19 cellular contexts compared by ENCODE assay signal in the genomic region with DNA sequence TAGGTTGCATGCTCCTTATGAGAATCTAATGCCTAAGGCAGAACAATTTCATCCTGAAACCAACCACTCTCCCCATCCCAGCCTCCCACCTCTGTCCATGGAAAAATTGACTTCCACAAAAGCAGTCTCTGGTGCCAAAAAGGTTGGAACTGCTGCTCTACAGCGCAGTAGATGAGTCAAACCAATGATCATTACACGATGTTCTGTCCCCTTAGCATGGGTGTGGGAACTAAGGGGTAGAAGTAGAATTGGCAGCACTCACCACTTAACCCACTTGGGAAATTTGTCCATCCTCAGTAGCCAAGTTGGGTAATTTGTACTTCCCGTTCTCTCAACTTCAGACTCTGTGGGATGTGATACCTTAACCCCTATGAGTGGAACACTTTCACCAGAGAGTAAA.
DNase-seq lines count a peak whose midpoint lies in the region; ATAC-seq and TF ChIP-seq lines count a peak whose summit lies in the region.
"Had no signal": no experiment of that assay in that cellular context is flagged by ENCODE, and none has a peak within 500 bp of the region (broad histone marks: within the 10 kb centered on the region; RNA-seq: fewer than 3 reads in every experiment).

No MANE protein-coding gene starts in this region.

- H3K36me3 ChIP-seq in right atrium auricular region (no peaks in the 10 kb centered on the region), aorta (ENCODE audit: control insufficient read depth in 1 of 2, insufficient read depth in 2 of 2, low read length in 1 of 2) (no peaks in the 10 kb centered on the region), right lobe of liver (no peaks in the 10 kb centered on the region)
- H3K36me3 ChIP-seq: SJCRH30 had no signal

- H3K27ac ChIP-seq in right atrium auricular region: no peak overlapping the region
- H3K27ac ChIP-seq in aorta (ENCODE audit: low read depth in 1 of 2, low read length in 2 of 2): peak overlapping the region in 1 of 2 donors; percentile 6
- no peak overlapping the region for H3K27ac ChIP-seq in right lobe of liver
- H3K27ac ChIP-seq: C4-2B, SJCRH30 had no signal

- DNase-seq in Right ventricle myocardium superior (no peak), cardiac septum (ENCODE audit: low spot score) (no peak), fibroblast of gingiva (ENCODE audit: low read depth) (peak; percentile 68), right atrium auricular region (ENCODE audit: low spot score) (peak; percentile 62), aorta (no peak), NCI-H2196 (lab: John Stamatoyannopoulos, UW; ENCODE audit: unreplicated experiment) (no peak), right lobe of liver (no peak)
- DNase-seq: DMS 273 treated with DMSO at 0.1 percent for 48 hours; GDM1; IMR-90; Karpas-422; NCI-H1930; NCI-H446 treated with DMSO at 0.1 percent for 48 hours; NK-92 treated with Interleukin-12 subunit alpha and Interleukin-12 subunit beta, amount 100 ng/mL, for 24 hours; RPMI8226; SJCRH30 had no signal

- no peaks in the 10 kb centered on the region for H3K27me3 ChIP-seq in right atrium auricular region
- no peaks in the 10 kb centered on the region for H3K27me3 ChIP-seq in aorta (ENCODE audit: control insufficient read depth in 1 of 2, insufficient read depth in 2 of 2, low read length in 1 of 2)
- H3K27me3 ChIP-seq in right lobe of liver: no peaks in the 10 kb centered on the region
- H3K27me3 ChIP-seq: SJCRH30 had no signal

- no peaks in the 10 kb centered on the region for H3K9me3 ChIP-seq in right atrium auricular region
- H3K9me3 ChIP-seq in aorta (ENCODE audit: control insufficient read depth, low read length): no peaks in the 10 kb centered on the region
- H3K9me3 ChIP-seq in right lobe of liver: no peaks in the 10 kb centered on the region
- H3K9me3 ChIP-seq: SJCRH30 had no signal

- ATAC-seq in Right ventricle myocardium superior (ENCODE audit: poor library complexity) (peak; percentile 62), aorta (ENCODE audit: low FRiP score) (peak; percentile 21), right lobe of liver (no peak), GM19397 (IDR thresholded peaks at IDR 0.05; ENCODE audit: unreplicated experiment) (no peak)
- ATAC-seq: GM12878 had no signal

- H3K4me1 ChIP-seq in right atrium auricular region (no peaks in the 10 kb centered on the region), aorta (ENCODE audit: control insufficient read depth in 1 of 2, insufficient read depth in 2 of 2, low read length in 2 of 2) (peaks cover 4% of the 10 kb centered on the region in 2 donors), right lobe of liver (no peaks in the 10 kb centered on the region)
- H3K4me1 ChIP-seq: SJCRH30 had no signal

- TF ChIP-seq CTCF in right atrium auricular region (IDR thresholded peaks at IDR 0.05) (no peak), right lobe of liver (IDR thresholded peaks at IDR 0.05) (no peak)

- WGBS in aorta, 2 donors: 40 to 59% methylated on average over 3 of the region's 3 CpGs
- WGBS in right lobe of liver (ENCODE audit: insufficient coverage, low coverage, low lambda C conversion rate, missing lambda C conversion rate): 88% methylated on average over 1 of the region's 3 CpGs

- H3K4me3 ChIP-seq in right atrium auricular region (no peak overlapping the region), aorta (ENCODE audit: low read length in 2 of 2) (no peak overlapping the region), right lobe of liver (no peak overlapping the region)
- H3K4me3 ChIP-seq: GM12878, SJCRH30 had no signal

- intact Hi-C loops in Right ventricle myocardium superior (cut with DNase I) (no loop called here), cardiac septum (cut with DNase I) (no loop called here), aorta (cut with DNase I) (no loop called here), right lobe of liver (cut with DNase I) (no loop called here)

- TF ChIP-seq POLR2A in right lobe of liver (IDR thresholded peaks at IDR 0.05): no peak

Comparison
In these comparisons a context has a peak if more than half of its experiments do, and no peak if none do; other contexts are left out.
1. DNase-seq: peak in fibroblast of gingiva (single experiment) and right atrium auricular region (single experiment); none in Right ventricle myocardium superior (single experiment), cardiac septum (single experiment), aorta (0 of 2), NCI-H2196 (single experiment) and right lobe of liver (0 of 3).
2. ATAC-seq: peak in Right ventricle myocardium superior (single experiment) and aorta (single experiment); none in right lobe of liver (0 of 4) and GM19397 (single experiment).